Comparison of ENCODE assay signal across 24 cellular contexts in the genomic region with DNA sequence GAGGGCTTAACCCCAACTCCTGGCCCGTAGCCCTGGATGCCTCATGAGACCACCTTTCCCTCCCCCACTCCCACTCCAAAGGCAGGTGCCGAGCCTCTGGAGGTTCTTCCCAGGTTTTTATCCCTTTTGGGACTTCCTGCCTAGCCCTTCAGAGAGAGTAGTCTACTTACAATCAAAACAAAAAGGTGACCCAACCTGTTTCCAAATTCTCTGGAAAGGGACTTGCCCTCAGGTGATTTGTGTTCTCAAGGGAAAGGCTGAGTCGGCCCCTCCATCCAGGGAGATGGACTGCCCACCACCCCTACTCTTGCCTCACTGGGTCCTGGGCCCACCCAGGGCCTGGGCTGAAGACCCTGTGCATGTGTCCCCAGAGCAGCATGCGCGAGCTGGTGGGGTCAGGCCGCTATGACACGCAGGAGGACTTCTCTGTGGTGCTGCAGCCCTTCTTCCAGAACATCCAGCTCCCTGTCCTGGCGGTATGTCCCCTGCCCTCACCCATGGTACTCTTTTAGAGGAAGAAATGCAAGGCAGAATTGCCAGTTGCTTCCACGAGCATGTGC.
A peak's percentile ranks its signal among the peaks of the same experiment; 100 is the strongest.
DNase-seq lines count a peak whose midpoint lies in the region; ATAC-seq, FAIRE-seq and TF ChIP-seq lines count a peak whose summit lies in the region.
"Had no signal": no experiment of that assay in that cellular context is flagged by ENCODE, and none has a peak within 500 bp of the region (broad histone marks: within the 10 kb centered on the region; RNA-seq: fewer than 3 reads in every experiment).

No MANE protein-coding gene starts in this region.

- H3K14ac ChIP-seq in neuronal stem cell (ENCODE audit: low read length), result no peak overlapping the region

- H3K79me1 ChIP-seq in neuronal stem cell (ENCODE audit: low read depth, low read length), result no peaks in the 10 kb centered on the region

- no peak overlapping the region for H2AK5ac ChIP-seq in neuronal stem cell (ENCODE audit: low read depth, low read length)

- H3K4me2 ChIP-seq in neuronal stem cell (ENCODE audit: insufficient read depth, low read length, poor library complexity, severe bottlenecking), result no peak overlapping the region
- H3K4me2 ChIP-seq: KMS-11 had no signal

- no peak for ATAC-seq in left cardiac atrium
- no peak for ATAC-seq in right cardiac atrium
- ATAC-seq in aorta (ENCODE audit: low FRiP score), result no peak

- no peaks in the 10 kb centered on the region for H3K36me3 ChIP-seq in neuronal stem cell (replicated peaks in 1 of 2; ENCODE audit: control insufficient read depth in 2 of 2, insufficient read depth in 2 of 2, low read length in 2 of 2)
- H3K36me3 ChIP-seq in aorta (ENCODE audit: control insufficient read depth in 1 of 2, insufficient read depth in 2 of 2, low read length in 1 of 2), result no peaks in the 10 kb centered on the region
- no peaks in the 10 kb centered on the region for H3K36me3 ChIP-seq in kidney (ENCODE audit: control insufficient read depth in 1 of 2, insufficient read depth in 2 of 2, low read length in 2 of 2)

- peak overlapping the region; percentile 25 for H2BK15ac ChIP-seq in neuronal stem cell (ENCODE audit: low read length)

- H3K4me1 ChIP-seq in right cardiac atrium (ENCODE audit: control insufficient read depth, insufficient read depth, low read length) (peaks cover 5% of the 10 kb centered on the region), neuronal stem cell (ENCODE audit: control insufficient read depth in 2 of 2, insufficient read depth in 1 of 2, low read depth in 1 of 2, low read length in 2 of 2) (peaks cover 18 to 21% of the 10 kb centered on the region in 2 donors), aorta (ENCODE audit: control insufficient read depth in 1 of 2, insufficient read depth in 2 of 2, low read length in 2 of 2) (no peaks in the 10 kb centered on the region), kidney (ENCODE audit: control insufficient read depth in 1 of 2, insufficient read depth in 1 of 2, low read depth in 1 of 2, low read length in 2 of 2) (peaks cover 0 to 8% of the 10 kb centered on the region in 2 donors)

- H4K91ac ChIP-seq in neuronal stem cell (ENCODE audit: low read depth, low read length, poor library complexity), result no peak overlapping the region

- WGBS in right cardiac atrium, result 92% methylated on average over 9 of the region's 9 CpGs
- no CpG with 5 or more reads among the region's 9 CpGs for WGBS in neuronal stem cell (ENCODE audit: extremely low coverage in 2 of 2, insufficient read length in 2 of 2, insufficient replicate concordance in 1 of 2), 2 donors
- WGBS in aorta, 2 donors, result 95% methylated on average over 9 of the region's 9 CpGs

- H3K9me3 ChIP-seq in right cardiac atrium (ENCODE audit: control insufficient read depth, low read length), result no peaks in the 10 kb centered on the region
- no peaks in the 10 kb centered on the region for H3K9me3 ChIP-seq in neuronal stem cell (replicated peaks in 1 of 2; ENCODE audit: control insufficient read depth in 2 of 2, insufficient read depth in 1 of 2, low read depth in 1 of 2, low read length in 2 of 2)
- no peaks in the 10 kb centered on the region for H3K9me3 ChIP-seq in aorta (ENCODE audit: control insufficient read depth, low read length)
- no peaks in the 10 kb centered on the region for H3K9me3 ChIP-seq in kidney (ENCODE audit: control insufficient read depth in 1 of 2, low read length in 2 of 2)

- H4K8ac ChIP-seq in neuronal stem cell (ENCODE audit: low read depth, low read length), result no peak overlapping the region

- no peak overlapping the region for H2AFZ ChIP-seq in neuronal stem cell (ENCODE audit: low read length)

- peak overlapping the region; percentile 36 for H3K18ac ChIP-seq in neuronal stem cell (ENCODE audit: low read length)

- no peak for FAIRE-seq in kidney (lab: Jason Lieb, UNC)
- FAIRE-seq: A204.1, H54, RCC 7860 had no signal

- H3K9ac ChIP-seq in neuronal stem cell (ENCODE audit: low read depth, low read length, poor library complexity) (no peak overlapping the region), kidney (ENCODE audit: low read length in 2 of 2) (no peak overlapping the region)
- H3K9ac ChIP-seq: KMS-11 had no signal

- intact Hi-C loops in left cardiac atrium (cut with DNase I) (no loop called here), right cardiac atrium (cut with DNase I) (no loop called here), aorta (cut with DNase I) (no loop called here), kidney (cut with DNase I) (no loop called here)

- DNase-seq in left cardiac atrium (peak; percentile 2), right cardiac atrium (no peak), neuronal stem cell (ENCODE audit: low spot score) (no peak), aorta (peak; percentile 44 to 73), kidney (no peak), mucosa of gallbladder (ENCODE audit: low spot score) (no peak)
- no peak for DNase-seq in effector CD4-positive, alpha-beta T cell
- DNase-seq: COR-L47, DMS79, IMR-90, NCI-H1105, NCI-H146, NCI-H2081, NCI-H2171, NCI-H345, NCI-H524, NCI-H82, SHP77 treated with DMSO at 0.1 percent for 48 hours had no signal

- no peak overlapping the region for H2BK12ac ChIP-seq in neuronal stem cell (ENCODE audit: low read length)

- no peak overlapping the region for H3K4me3 ChIP-seq in right cardiac atrium (ENCODE audit: low read length)
- H3K4me3 ChIP-seq in neuronal stem cell (ENCODE audit: low read length in 2 of 2), result no peak overlapping the region
- H3K4me3 ChIP-seq in aorta (ENCODE audit: low read length in 2 of 2), result no peak overlapping the region
- no peak overlapping the region for H3K4me3 ChIP-seq in kidney (ENCODE audit: low read length in 2 of 2)
- H3K4me3 ChIP-seq: SK-N-MC had no signal

- TF ChIP-seq CTCF in VCaP (conservative IDR thresholded peaks at IDR 0.05), result no peak
- no peak for TF ChIP-seq CTCF in kidney (IDR thresholded peaks at IDR 0.05; ENCODE audit: borderline replicate concordance, extremely low read depth, insufficient read depth)

- H3K27me3 ChIP-seq in right cardiac atrium (ENCODE audit: control insufficient read depth, insufficient read depth), result no peaks in the 10 kb centered on the region
- peaks cover 0 to 12% (median 0%) of the 10 kb centered on the region in 3 experiments for H3K27me3 ChIP-seq in neuronal stem cell (ENCODE audit: control insufficient read depth in 3 of 3, insufficient read depth in 3 of 3, low read depth in 1 of 3, low read length in 3 of 3)
- H3K27me3 ChIP-seq in aorta (ENCODE audit: control insufficient read depth in 1 of 2, insufficient read depth in 2 of 2, low read length in 1 of 2), result no peaks in the 10 kb centered on the region

- H3K27ac ChIP-seq in right cardiac atrium (ENCODE audit: low read length), result no peak overlapping the region
- H3K27ac ChIP-seq in VCaP, result peak overlapping the region; percentile 98
- no peak overlapping the region for H3K27ac ChIP-seq in neuronal stem cell (replicated peaks; ENCODE audit: low read length)
- no peak overlapping the region for H3K27ac ChIP-seq in aorta (ENCODE audit: low read depth in 1 of 2, low read length in 2 of 2)
- H3K27ac ChIP-seq in kidney (ENCODE audit: low read depth in 2 of 2, low read length in 2 of 2), result no peak overlapping the region
- H3K27ac ChIP-seq: KMS-11, SK-N-MC had no signal

- H2BK120ac ChIP-seq in neuronal stem cell (ENCODE audit: low read depth, low read length), result no peak overlapping the region

- no peak overlapping the region for H2BK5ac ChIP-seq in neuronal stem cell (ENCODE audit: low read length)

- H3K4ac ChIP-seq in neuronal stem cell (ENCODE audit: low read length), result no peak overlapping the region

- H3K23ac ChIP-seq in neuronal stem cell (ENCODE audit: low read depth, low read length, poor library complexity), result no peak overlapping the region

Comparison
In these comparisons a context has a peak if more than half of its experiments do, and no peak if none do; other contexts are left out.
1. DNase-seq: peak in left cardiac atrium (single experiment) and aorta (2 of 2); none in right cardiac atrium (0 of 3), neuronal stem cell (single experiment), kidney (single experiment), mucosa of gallbladder (single experiment) and effector CD4-positive, alpha-beta T cell (single experiment).